In the genomic region with DNA sequence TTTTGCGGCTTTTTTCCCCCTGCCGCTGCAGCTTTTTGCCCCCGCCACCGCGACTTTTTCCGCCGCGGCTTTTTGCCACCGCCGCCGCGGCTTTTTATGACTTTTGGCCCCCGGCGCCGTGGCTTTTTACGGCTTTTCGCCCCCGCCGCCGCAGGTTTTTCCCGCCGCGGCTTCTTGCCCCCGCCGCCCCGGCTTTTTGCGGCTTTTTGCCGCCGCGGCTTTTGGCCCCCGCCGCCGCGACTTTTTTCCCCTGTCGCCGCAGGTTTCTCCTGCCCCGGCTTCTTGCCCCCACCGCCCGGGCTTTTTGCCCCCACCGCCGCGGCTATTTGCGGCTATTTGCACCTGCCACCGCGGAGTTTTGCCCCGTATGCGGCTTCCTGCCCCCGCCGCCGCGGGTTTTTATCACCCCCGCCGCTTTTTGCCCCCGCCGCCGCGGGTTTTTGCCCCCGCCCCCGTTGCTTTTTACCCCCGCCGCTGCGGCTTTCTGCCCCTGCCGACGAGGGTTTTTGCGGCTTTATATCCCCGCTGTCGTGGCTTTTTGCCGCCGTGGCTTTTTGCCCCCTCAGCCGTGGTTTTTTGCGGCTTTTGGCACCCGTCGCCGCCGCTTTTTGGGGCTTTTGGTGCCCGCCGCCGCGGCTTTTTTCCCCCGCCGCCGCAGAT, we compare ENCODE assay signal across 9 cellular contexts.
DNase-seq lines count a peak whose midpoint lies in the region; ATAC-seq lines count a peak whose summit lies in the region.
"Had no signal": no experiment of that assay in that cellular context is flagged by ENCODE, and none has a peak within 500 bp of the region (broad histone marks: within the 10 kb centered on the region; RNA-seq: fewer than 3 reads in every experiment).

No MANE protein-coding gene starts in this region.

- H3K9me3 ChIP-seq in iPS-18a (ENCODE audit: control insufficient read depth, low read depth, low read length) (no peaks in the 10 kb centered on the region), subcutaneous abdominal adipose tissue (ENCODE audit: control insufficient read depth in 5 of 5, low read length in 5 of 5) (no peaks in the 10 kb centered on the region)

- H3K27me3 Mint-ChIP-seq in activated CD4-positive, alpha-beta T cell treated with anti-CD3 and anti-CD28 coated beads for 36 hours = peaks cover 20% of the 10 kb centered on the region

- peak; percentile 40 for DNase-seq in activated CD4-positive, alpha-beta T cell treated with anti-CD3 and anti-CD28 coated beads for 36 hours
- DNase-seq in activated CD4-positive, alpha-beta T cell treated with anti-CD3 and anti-CD28 coated beads for 1 hour = no peak
- peak; percentile 21 to 24 for DNase-seq in activated T-cell treated with anti-CD3 and anti-CD28 coated beads, Interleukin-2, amount 50 U/mL, for 48 hours
- DNase-seq in UCSD-AML1 (lab: John Stamatoyannopoulos, UW; ENCODE audit: unreplicated experiment) (no peak), KG1 (lab: John Stamatoyannopoulos, UW) (no peak)
- DNase-seq: effector CD8-positive, alpha-beta T cell had no signal

- H3K4me1 Mint-ChIP-seq in activated CD4-positive, alpha-beta T cell treated with anti-CD3 and anti-CD28 coated beads for 36 hours = peaks cover 2% of the 10 kb centered on the region

- CTCF ChIA-PET in activated CD4-positive, alpha-beta T cell treated with anti-CD3 and anti-CD28 coated beads for 36 hours (lab: Charles Lee) = no interaction called here

- POLR2A ChIA-PET in activated CD4-positive, alpha-beta T cell treated with anti-CD3 and anti-CD28 coated beads for 36 hours (lab: Charles Lee) = no interaction called here

- peak overlapping the region; percentile 15 for H3K4me3 Mint-ChIP-seq in activated CD4-positive, alpha-beta T cell treated with anti-CD3 and anti-CD28 coated beads for 36 hours

- H3K9me3 Mint-ChIP-seq in activated CD4-positive, alpha-beta T cell treated with anti-CD3 and anti-CD28 coated beads for 36 hours (ENCODE audit: low read depth) = peaks cover 6% of the 10 kb centered on the region

- peak overlapping the region; percentile 37 for H3K4me3 ChIP-seq in iPS-18a (ENCODE audit: low read length)
- peak overlapping the region in 4 of 5 donors; percentile 27 to 63 (median 49) for H3K4me3 ChIP-seq in subcutaneous abdominal adipose tissue (ENCODE audit: low read depth in 1 of 5, low read length in 5 of 5)

- no peak for ATAC-seq in activated CD4-positive, alpha-beta T cell treated with anti-CD3 and anti-CD28 coated beads for 36 hours
- no peak for ATAC-seq in GM18511 (IDR thresholded peaks at IDR 0.05; ENCODE audit: unreplicated experiment)

- intact Hi-C loops in activated CD4-positive, alpha-beta T cell treated with anti-CD3 and anti-CD28 coated beads for 36 hours (cut with DNase I, micrococcal nuclease) = no loop called here

- H3K36me3 Mint-ChIP-seq in activated CD4-positive, alpha-beta T cell treated with anti-CD3 and anti-CD28 coated beads for 36 hours (ENCODE audit: low read depth) = peaks cover 5% of the 10 kb centered on the region

- H3K9ac ChIP-seq in iPS-18a (ENCODE audit: low read length) (no peak overlapping the region), subcutaneous abdominal adipose tissue (ENCODE audit: low read length in 5 of 5) (peak overlapping the region in 1 of 5 donors; percentile 32)

- H3K27ac Mint-ChIP-seq in activated CD4-positive, alpha-beta T cell treated with anti-CD3 and anti-CD28 coated beads for 36 hours = no peak overlapping the region

- no peaks in the 10 kb centered on the region for H3K4me1 ChIP-seq in iPS-18a (ENCODE audit: control insufficient read depth, low read depth, low read length)
- peaks cover 0 to 12% (median 8%) of the 10 kb centered on the region in 5 donors for H3K4me1 ChIP-seq in subcutaneous abdominal adipose tissue (ENCODE audit: control insufficient read depth in 5 of 5, insufficient read depth in 5 of 5, low read length in 5 of 5)

- H3K27ac ChIP-seq in iPS-18a (ENCODE audit: low read length) (no peak overlapping the region), subcutaneous abdominal adipose tissue (ENCODE audit: low read depth, low read length) (no peak overlapping the region)

- H3K27me3 ChIP-seq in iPS-18a (ENCODE audit: control insufficient read depth, insufficient read depth, low read length) (peaks cover 37% of the 10 kb centered on the region), subcutaneous abdominal adipose tissue (ENCODE audit: control insufficient read depth in 5 of 5, insufficient read depth in 4 of 5, low read length in 5 of 5) (peaks cover 0 to 16% (median 3%) of the 10 kb centered on the region in 5 donors)

- H3K36me3 ChIP-seq in iPS-18a (ENCODE audit: control insufficient read depth, low read depth, low read length) = no peaks in the 10 kb centered on the region
- no peaks in the 10 kb centered on the region for H3K36me3 ChIP-seq in subcutaneous abdominal adipose tissue (ENCODE audit: control insufficient read depth in 5 of 5, insufficient read depth in 5 of 5, low read length in 5 of 5)

Comparison
In these comparisons a context has a peak if more than half of its experiments do, and no peak if none do; other contexts are left out.
1. DNase-seq: peak in activated CD4-positive, alpha-beta T cell treated with anti-CD3 and anti-CD28 coated beads for 36 hours (single experiment) and activated T-cell treated with anti-CD3 and anti-CD28 coated beads, Interleukin-2, amount 50 U/mL, for 48 hours (2 of 2); none in activated CD4-positive, alpha-beta T cell treated with anti-CD3 and anti-CD28 coated beads for 1 hour (single experiment), UCSD-AML1 (single experiment) and KG1 (single experiment).